17 cellular contexts compared by ENCODE assay signal in the genomic region with DNA sequence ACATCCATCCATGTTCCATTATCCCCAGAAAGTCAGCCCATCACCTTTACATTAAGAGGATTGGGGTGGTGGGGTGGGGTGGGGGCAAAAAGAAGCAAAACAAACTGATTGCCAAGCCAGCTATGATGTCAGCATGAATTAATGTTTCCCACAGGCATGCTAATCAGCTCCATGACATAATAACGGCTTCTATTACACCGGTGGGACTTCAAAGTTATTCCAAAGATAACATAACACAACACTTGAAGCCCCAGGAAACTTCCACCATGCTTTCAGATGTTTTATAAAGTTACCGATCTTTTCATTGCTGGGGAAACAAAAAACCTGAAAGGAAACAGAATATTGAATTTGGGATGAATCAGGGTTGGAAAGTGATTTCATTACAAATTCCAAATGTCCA.
DNase-seq lines count a peak whose midpoint lies in the region; ATAC-seq and TF ChIP-seq lines count a peak whose summit lies in the region.
"Had no signal": no experiment of that assay in that cellular context is flagged by ENCODE, and none has a peak within 500 bp of the region (broad histone marks: within the 10 kb centered on the region; RNA-seq: fewer than 3 reads in every experiment).

No MANE protein-coding gene starts in this region.

- H2AK5ac ChIP-seq in neuronal stem cell (ENCODE audit: low read depth, low read length) = no peak overlapping the region

- WGBS in neuronal stem cell (ENCODE audit: extremely low coverage in 2 of 2, insufficient read length in 2 of 2, insufficient replicate concordance in 1 of 2), 2 donors = no CpG with 5 or more reads among the region's 3 CpGs

- ATAC-seq in HG02840 (IDR thresholded peaks at IDR 0.05; ENCODE audit: low FRiP score, unreplicated experiment) (no peak), GM18873 (IDR thresholded peaks at IDR 0.05; ENCODE audit: low FRiP score, unreplicated experiment) (no peak)
- ATAC-seq: A549, HCT116 had no signal

- H4K91ac ChIP-seq in neuronal stem cell (ENCODE audit: low read depth, low read length, poor library complexity) = no peak overlapping the region

- H3K79me1 ChIP-seq in neuronal stem cell (ENCODE audit: low read depth, low read length) = no peaks in the 10 kb centered on the region

- H2AFZ ChIP-seq in neuronal stem cell (ENCODE audit: low read length) = peak overlapping the region; percentile 76

- H3K14ac ChIP-seq in neuronal stem cell (ENCODE audit: low read length) = no peak overlapping the region

- no peaks in the 10 kb centered on the region for H3K4me1 ChIP-seq in neuronal stem cell (ENCODE audit: control insufficient read depth in 2 of 2, insufficient read depth in 1 of 2, low read depth in 1 of 2, low read length in 2 of 2)
- H3K4me1 ChIP-seq: A549, BLaER1 had no signal

- H3K4me3 ChIP-seq in astrocyte of the spinal cord (ENCODE audit: low read depth, low read length) (no peak overlapping the region), neuronal stem cell (ENCODE audit: low read length in 2 of 2) (no peak overlapping the region)
- H3K4me3 ChIP-seq: A549, BLaER1 had no signal

- no peak overlapping the region for H3K18ac ChIP-seq in neuronal stem cell (ENCODE audit: low read length)

- no peak for TF ChIP-seq CTCF in astrocyte of the spinal cord (IDR thresholded peaks at IDR 0.05; ENCODE audit: low read depth, low read length)

- no peak overlapping the region for H3K27ac ChIP-seq in neuronal stem cell (replicated peaks; ENCODE audit: low read length)
- H3K27ac ChIP-seq: 22Rv1, A549, BLaER1, HL-60 had no signal

- H2BK12ac ChIP-seq in neuronal stem cell (ENCODE audit: low read length) = no peak overlapping the region

- H3K9me3 ChIP-seq in neuronal stem cell (replicated peaks in 1 of 2; ENCODE audit: control insufficient read depth in 2 of 2, insufficient read depth in 1 of 2, low read depth in 1 of 2, low read length in 2 of 2) = no peaks in the 10 kb centered on the region
- H3K9me3 ChIP-seq: A549 had no signal

- H3K4me2 ChIP-seq in neuronal stem cell (ENCODE audit: insufficient read depth, low read length, poor library complexity, severe bottlenecking) = no peak overlapping the region
- H3K4me2 ChIP-seq: A549, BLaER1 had no signal

- no peak overlapping the region for H3K9ac ChIP-seq in neuronal stem cell (ENCODE audit: low read depth, low read length, poor library complexity)
- H3K9ac ChIP-seq: BLaER1 had no signal

- H3K4ac ChIP-seq in neuronal stem cell (ENCODE audit: low read length) = no peak overlapping the region

- DNase-seq in DMS 273 (lab: John Stamatoyannopoulos, UW; ENCODE audit: unreplicated experiment) = peak; percentile 56
- no peak for DNase-seq in DMS 273 treated with DMSO at 0.1 percent for 48 hours (lab: John Stamatoyannopoulos, UW)
- DNase-seq in astrocyte of the spinal cord (ENCODE audit: low read depth, low spot score) = peak; percentile 14
- no peak for DNase-seq in neuronal stem cell (ENCODE audit: low spot score)
- DNase-seq in mucosa of gallbladder (ENCODE audit: low spot score) = no peak
- DNase-seq: CD4-positive, alpha-beta memory T cell; DMS53; DND-41; GOT3; H7 had no signal

- H3K36me3 ChIP-seq in neuronal stem cell (replicated peaks in 1 of 2; ENCODE audit: control insufficient read depth in 2 of 2, insufficient read depth in 2 of 2, low read length in 2 of 2) = no peaks in the 10 kb centered on the region
- H3K36me3 ChIP-seq: BLaER1 had no signal

- H3K23ac ChIP-seq in neuronal stem cell (ENCODE audit: low read depth, low read length, poor library complexity) = no peak overlapping the region

- H2BK120ac ChIP-seq in neuronal stem cell (ENCODE audit: low read depth, low read length) = no peak overlapping the region

- in situ Hi-C loops in astrocyte of the spinal cord (cut with HindIII; ENCODE audit: low sequenced_read_pairs) = no loop called here

- no peak overlapping the region for H2BK15ac ChIP-seq in neuronal stem cell (ENCODE audit: low read length)

- H4K8ac ChIP-seq in neuronal stem cell (ENCODE audit: low read depth, low read length) = no peak overlapping the region

- H3K27me3 ChIP-seq in neuronal stem cell (ENCODE audit: control insufficient read depth in 3 of 3, insufficient read depth in 3 of 3, low read depth in 1 of 3, low read length in 3 of 3) = no peaks in the 10 kb centered on the region
- H3K27me3 ChIP-seq: BLaER1 had no signal

- H2BK5ac ChIP-seq in neuronal stem cell (ENCODE audit: low read length) = no peak overlapping the region

Comparison
In these comparisons a context has a peak if more than half of its experiments do, and no peak if none do; other contexts are left out.
1. DNase-seq: peak in DMS 273 (single experiment) and astrocyte of the spinal cord (single experiment); none in DMS 273 treated with DMSO at 0.1 percent for 48 hours (single experiment), neuronal stem cell (single experiment) and mucosa of gallbladder (single experiment).